In the genomic region with DNA sequence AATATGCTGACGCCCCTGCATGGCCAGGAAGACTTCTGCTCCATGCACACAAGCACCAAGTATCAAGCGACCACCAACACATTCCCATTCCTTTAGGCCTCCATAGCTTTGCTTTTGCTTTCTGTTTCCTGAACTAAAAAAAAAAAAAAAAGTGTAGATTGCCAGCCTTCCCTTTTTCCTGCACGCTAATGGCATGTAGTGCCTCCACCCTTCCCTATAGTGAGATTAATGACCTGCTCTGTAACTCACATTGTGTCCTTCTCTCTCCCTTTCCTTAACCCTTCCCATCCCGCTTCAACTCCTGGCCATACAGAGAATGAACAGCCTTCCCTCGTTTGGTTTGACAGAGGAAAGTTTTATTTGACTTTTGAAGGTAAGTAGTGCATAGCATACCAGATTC, we compare ENCODE assay signal across 1 cellular context.
TF ChIP-seq lines count a peak whose summit lies in the region.

No MANE protein-coding gene starts in this region.

TF ChIP-seq in K562, 482 proteins besides CTCF, POLR2A, EP300 and RAD21:
- TF ChIP-seq, protein P1, sequence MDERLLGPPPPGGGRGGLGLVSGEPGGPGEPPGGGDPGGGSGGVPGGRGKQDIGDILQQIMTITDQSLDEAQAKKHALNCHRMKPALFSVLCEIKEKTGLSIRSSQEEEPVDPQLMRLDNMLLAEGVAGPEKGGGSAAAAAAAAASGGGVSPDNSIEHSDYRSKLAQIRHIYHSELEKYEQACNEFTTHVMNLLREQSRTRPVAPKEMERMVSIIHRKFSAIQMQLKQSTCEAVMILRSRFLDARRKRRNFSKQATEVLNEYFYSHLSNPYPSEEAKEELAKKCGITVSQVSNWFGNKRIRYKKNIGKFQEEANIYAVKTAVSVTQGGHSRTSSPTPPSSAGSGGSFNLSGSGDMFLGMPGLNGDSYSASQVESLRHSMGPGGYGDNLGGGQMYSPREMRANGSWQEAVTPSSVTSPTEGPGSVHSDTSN (CRISPR knock-in tag; IDR thresholded peaks at IDR 0.05; ENCODE audit: low read depth): no peak
- TF ChIP-seq, protein P1 (tag; conservative IDR thresholded peaks at IDR 0.05; ENCODE audit: low read depth): peak; percentile 87
- no peak for TF ChIP-seq TARDBP (IDR thresholded peaks at IDR 0.05)
